17 cellular contexts compared by ENCODE assay signal in the genomic region with DNA sequence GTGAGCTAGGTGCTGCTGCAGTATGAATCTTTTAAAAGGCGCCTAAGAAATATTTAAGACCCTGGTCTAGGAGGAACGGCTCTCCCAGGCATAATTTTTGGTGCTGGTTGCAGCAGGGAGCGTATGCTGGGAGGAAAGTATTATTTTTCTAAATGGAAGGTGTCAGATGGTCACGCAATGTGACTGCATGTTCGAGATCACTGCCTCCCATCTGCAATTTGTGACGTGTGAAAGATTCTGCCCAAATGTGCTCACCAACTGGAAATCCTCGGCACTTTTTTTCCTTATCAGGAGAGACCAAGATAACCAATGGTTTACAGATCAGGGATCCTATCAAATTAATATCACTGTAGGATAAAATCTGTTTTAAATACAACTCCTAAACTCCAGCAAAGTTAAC.
"Had no signal": no experiment of that assay in that cellular context is flagged by ENCODE, and none has a peak within 500 bp of the region (broad histone marks: within the 10 kb centered on the region; RNA-seq: fewer than 3 reads in every experiment).

No MANE protein-coding gene starts in this region.

- H3K4me3 ChIP-seq: adrenal gland, left ventricle myocardium inferior, psoas muscle, right lobe of liver, smooth muscle cell, tibial artery, uterus had no signal

- H3K4me2 ChIP-seq: smooth muscle cell had no signal

- H3K36me3 ChIP-seq: adrenal gland, left ventricle myocardium inferior, right lobe of liver, tibial artery, uterus had no signal

- DNase-seq: activated CD4-positive, alpha-beta T cell treated with anti-CD3 and anti-CD28 coated beads for 48 hours; activated CD8-positive, alpha-beta T cell treated with anti-CD3 and anti-CD28 coated beads for 36 hours; activated effector memory CD4-positive, alpha-beta T cell treated with anti-CD3 and anti-CD28 coated beads, Interleukin-2, amount 50 U/mL, for 16 hours; activated T-cell treated with anti-CD3 and anti-CD28 coated beads, Interleukin-2, amount 50 U/mL, for 48 hours; adrenal gland; hippocampal formation; kidney; left ventricle myocardium inferior; psoas muscle; right lobe of liver; T-helper 17 cell; tibial artery; uterus had no signal

- H3K4me1 Mint-ChIP-seq: activated naive CD4-positive, alpha-beta T cell treated with anti-CD3 and anti-CD28 coated beads, Interleukin-2, amount 50 U/mL, for 24 hours; nephron; T-helper 17 cell had no signal

- H3K4me3 Mint-ChIP-seq: activated CD8-positive, alpha-beta T cell treated with anti-CD3 and anti-CD28 coated beads for 36 hours; activated naive CD4-positive, alpha-beta T cell treated with anti-CD3 and anti-CD28 coated beads, Interleukin-2, amount 50 U/mL, for 24 hours; nephron; T-helper 17 cell had no signal

- H3K27ac ChIP-seq: adrenal gland, left ventricle myocardium inferior, psoas muscle, right lobe of liver, tibial artery, uterus had no signal

- H3K9me3 Mint-ChIP-seq: activated CD8-positive, alpha-beta T cell treated with anti-CD3 and anti-CD28 coated beads for 36 hours had no signal

- ATAC-seq: activated CD8-positive, alpha-beta T cell treated with anti-CD3 and anti-CD28 coated beads for 36 hours; esophagus mucosa; psoas muscle; right lobe of liver; T-helper 17 cell had no signal

- H3K27me3 ChIP-seq: adrenal gland, right lobe of liver, tibial artery, uterus had no signal

- H3K9me3 ChIP-seq: adrenal gland, left ventricle myocardium inferior, psoas muscle, right lobe of liver, tibial artery, uterus had no signal

- H3K4me1 ChIP-seq: adrenal gland, left ventricle myocardium inferior, psoas muscle, right lobe of liver, tibial artery, uterus had no signal

- H3K27ac Mint-ChIP-seq: activated CD8-positive, alpha-beta T cell treated with anti-CD3 and anti-CD28 coated beads for 36 hours; activated naive CD4-positive, alpha-beta T cell treated with anti-CD3 and anti-CD28 coated beads, Interleukin-2, amount 50 U/mL, for 24 hours; nephron; T-helper 17 cell had no signal

- H3K27me3 Mint-ChIP-seq: activated CD8-positive, alpha-beta T cell treated with anti-CD3 and anti-CD28 coated beads for 36 hours; activated naive CD4-positive, alpha-beta T cell treated with anti-CD3 and anti-CD28 coated beads, Interleukin-2, amount 50 U/mL, for 24 hours; T-helper 17 cell had no signal
